22 cellular contexts compared by ENCODE assay signal in genomic region chr1:156644146-156644545, GRCh38. TPM values are rescaled to one million over a fixed set of nuclear protein-coding genes. Genes with fewer than 3 reads are reported as not detected.
DNase-seq lines count a peak whose midpoint lies in the region; ATAC-seq, FAIRE-seq and TF ChIP-seq lines count a peak whose summit lies in the region.
"Had no signal": no experiment of that assay in that cellular context is flagged by ENCODE, and none has a peak within 500 bp of the region (broad histone marks: within the 10 kb centered on the region; RNA-seq: fewer than 3 reads in every experiment).

No MANE protein-coding gene starts in this region.

- no peak overlapping the region for H3K9ac ChIP-seq in HepG2 (ENCODE audit: insufficient read depth, low read depth, low read length)

- TF ChIP-seq EP300 in HepG2 (IDR thresholded peaks at IDR 0.05; ENCODE audit: low read depth in 2 of 2, low read length in 2 of 2) (no peak), HepG2 (CRISPR knock-in tag; IDR thresholded peaks at IDR 0.05; ENCODE audit: borderline replicate concordance) (no peak)

- POLR2A ChIA-PET in HepG2 (lab: Yijun Ruan, JAX): no interaction called here

- DNase-seq in HepG2 (ENCODE audit: low spot score): no peak
- no peak for DNase-seq in right lobe of liver
- DNase-seq in T-helper 17 cell: no peak
- DNase-seq in dorsolateral prefrontal cortex: no peak
- no peak for DNase-seq in stimulated activated effector memory CD8-positive, alpha-beta T cell treated with anti-CD3 and anti-CD28 coated beads, Interleukin-12 subunit alpha, Interleukin-12 subunit beta, amount 100 ng/mL, for 72 hours (ENCODE audit: low spot score in 2 of 2)
- no peak for DNase-seq in hepatocyte (ENCODE audit: low spot score)
- DNase-seq: BE2C, Caco-2, GOT3, MG63, NCI-H1417, NCI-H1694 treated with DMSO at 0.1 percent for 48 hours, NCI-H2081 treated with DMSO at 0.1 percent for 48 hours, NCI-H446, NCI-H526, Right ventricle myocardium superior had no signal

- no peak for FAIRE-seq in HepG2 (lab: Jason Lieb, UNC)
- FAIRE-seq: A549 had no signal

- CTCF ChIA-PET in HepG2 (lab: Yijun Ruan, JAX; ENCODE audit: low intra/inter-chr PET ratio, low total read pairs): no interaction called here

- in situ Hi-C loops in HepG2 (cut with HindIII; ENCODE audit: extremely low pct_ligation_motif_present, low pct_unique_long_range_greater_than_20kb): no loop called here

- no peak overlapping the region for H3K27ac Mint-ChIP-seq in T-helper 17 cell
- no peak overlapping the region for H3K27ac Mint-ChIP-seq in stimulated activated effector memory CD8-positive, alpha-beta T cell treated with anti-CD3 and anti-CD28 coated beads, Interleukin-12 subunit alpha, Interleukin-12 subunit beta, amount 100 ng/mL, for 72 hours
- H3K27ac Mint-ChIP-seq: CD4-positive, alpha-beta T cell had no signal

- H3K4me3 Mint-ChIP-seq in T-helper 17 cell: peak overlapping the region; percentile 3
- H3K4me3 Mint-ChIP-seq in stimulated activated effector memory CD8-positive, alpha-beta T cell treated with anti-CD3 and anti-CD28 coated beads, Interleukin-12 subunit alpha, Interleukin-12 subunit beta, amount 100 ng/mL, for 72 hours: peak overlapping the region; percentile 67

- H3K27me3 Mint-ChIP-seq in T-helper 17 cell: peaks cover 93% of the 10 kb centered on the region

- no TSS peak for BruUV-seq in HepG2 (replicated peaks; lab: Mats Ljungman, UMichigan)

- TF ChIP-seq POLR2A in HepG2 (IDR thresholded peaks at IDR 0.05; ENCODE audit: insufficient read depth in 1 of 2, low read depth in 2 of 2, low read length in 2 of 2): peak; percentile 1 to 18; a peak in 1 of 4 replicates
- no peak for TF ChIP-seq POLR2A in right lobe of liver (IDR thresholded peaks at IDR 0.05)

- H3K4me3 ChIP-seq in HepG2 (replicated peaks in 1 of 3; ENCODE audit: insufficient read depth in 1 of 3, low read depth in 2 of 3, low read length in 3 of 3) (no peak overlapping the region), right lobe of liver (no peak overlapping the region), dorsolateral prefrontal cortex (peak overlapping the region in 53 of 59 donors; percentile 4 to 84 (median 72)), hepatocyte (no peak overlapping the region)
- H3K4me3 ChIP-seq: A549, GM12878, MG63 had no signal

- peaks cover 28% of the 10 kb centered on the region for H3K4me1 Mint-ChIP-seq in T-helper 17 cell
- H3K4me1 Mint-ChIP-seq in stimulated activated effector memory CD8-positive, alpha-beta T cell treated with anti-CD3 and anti-CD28 coated beads, Interleukin-12 subunit alpha, Interleukin-12 subunit beta, amount 100 ng/mL, for 72 hours: peaks cover 43% of the 10 kb centered on the region

- peaks cover 12% of the 10 kb centered on the region for H3K36me3 Mint-ChIP-seq in T-helper 17 cell (ENCODE audit: low read depth)
- peaks cover 12% of the 10 kb centered on the region for H3K36me3 Mint-ChIP-seq in stimulated activated effector memory CD8-positive, alpha-beta T cell treated with anti-CD3 and anti-CD28 coated beads, Interleukin-12 subunit alpha, Interleukin-12 subunit beta, amount 100 ng/mL, for 72 hours

- H3K4me2 ChIP-seq in HepG2 (ENCODE audit: low read depth, low read length) (no peak overlapping the region), hepatocyte (no peak overlapping the region)
- H3K4me2 ChIP-seq: A549 had no signal

- no peaks in the 10 kb centered on the region for H3K9me2 ChIP-seq in hepatocyte (replicated peaks; ENCODE audit: insufficient read depth)

- H3K4me1 ChIP-seq in HepG2 (ENCODE audit: insufficient read depth, low read length) (peaks cover 10% of the 10 kb centered on the region), right lobe of liver (peaks cover 0 to 5% (median 0%) of the 10 kb centered on the region in 4 donors), hepatocyte (ENCODE audit: insufficient read depth) (peaks cover 7% of the 10 kb centered on the region)
- H3K4me1 ChIP-seq: A549, Caco-2 had no signal

- H3K27ac ChIP-seq in HepG2 (ENCODE audit: extremely low read length, insufficient read depth, low read length): no peak overlapping the region
- H3K27ac ChIP-seq in right lobe of liver: no peak overlapping the region
- peak overlapping the region in 46 of 59 donors; percentile 3 to 95 (median 60) for H3K27ac ChIP-seq in dorsolateral prefrontal cortex
- no peak overlapping the region for H3K27ac ChIP-seq in hepatocyte
- H3K27ac ChIP-seq: A549 had no signal

- ATAC-seq in HepG2 (no peak), right lobe of liver (no peak), T-helper 17 cell (no peak), GM21526 (IDR thresholded peaks at IDR 0.05; ENCODE audit: low FRiP score, unreplicated experiment) (no peak), GM19351 (IDR thresholded peaks at IDR 0.05; ENCODE audit: unreplicated experiment) (no peak)
- peak; percentile 2 for ATAC-seq in stimulated activated effector memory CD8-positive, alpha-beta T cell treated with anti-CD3 and anti-CD28 coated beads, Interleukin-12 subunit alpha, Interleukin-12 subunit beta, amount 100 ng/mL, for 72 hours
- ATAC-seq: A549 had no signal

- H3K79me2 ChIP-seq in HepG2 (ENCODE audit: insufficient read depth, low read length) (no peaks in the 10 kb centered on the region), hepatocyte (no peaks in the 10 kb centered on the region)

- no peaks in the 10 kb centered on the region for H3K9me3 Mint-ChIP-seq in stimulated activated effector memory CD8-positive, alpha-beta T cell treated with anti-CD3 and anti-CD28 coated beads, Interleukin-12 subunit alpha, Interleukin-12 subunit beta, amount 100 ng/mL, for 72 hours
- H3K9me3 Mint-ChIP-seq: CD4-positive, alpha-beta T cell had no signal

- H3K9me3 ChIP-seq in HepG2 (ENCODE audit: low read length) (no peaks in the 10 kb centered on the region), right lobe of liver (no peaks in the 10 kb centered on the region), T-helper 17 cell (ENCODE audit: control insufficient read depth, low read length, poor library complexity, severe bottlenecking) (no peaks in the 10 kb centered on the region), hepatocyte (ENCODE audit: low read depth) (no peaks in the 10 kb centered on the region)
- H3K9me3 ChIP-seq: A549, BE2C, Caco-2, MG63 had no signal

- H3K27me3 ChIP-seq in HepG2 (ENCODE audit: control insufficient read depth in 1 of 2, insufficient read depth in 2 of 2, low read length in 2 of 2): no peaks in the 10 kb centered on the region; a peak in 1 of 5 replicates
- H3K27me3 ChIP-seq in right lobe of liver: no peaks in the 10 kb centered on the region
- H3K27me3 ChIP-seq in dorsolateral prefrontal cortex: peaks cover 0 to 5% (median 0%) of the 10 kb centered on the region in 45 donors
- H3K27me3 ChIP-seq in hepatocyte: peaks cover 94% of the 10 kb centered on the region
- H3K27me3 ChIP-seq: BE2C had no signal

- H3K36me3 ChIP-seq in HepG2 (replicated peaks in 1 of 2; ENCODE audit: control insufficient read depth in 1 of 2, insufficient read depth in 2 of 2, low read length in 2 of 2): peaks cover 0 to 8% of the 10 kb centered on the region in 2 experiments; a peak in 2 of 5 replicates
- no peaks in the 10 kb centered on the region for H3K36me3 ChIP-seq in right lobe of liver
- no peaks in the 10 kb centered on the region for H3K36me3 ChIP-seq in hepatocyte (replicated peaks; ENCODE audit: insufficient read depth, low read depth)
- H3K36me3 ChIP-seq: BE2C, MG63 had no signal

- no peak overlapping the region for H2AFZ ChIP-seq in HepG2 (ENCODE audit: low read length)
- no peak overlapping the region for H2AFZ ChIP-seq in hepatocyte

- WGBS in HepG2 (ENCODE audit: low lambda C conversion rate): 100% methylated on average over 2 of the region's 3 CpGs
- no CpG with 5 or more reads among the region's 3 CpGs for WGBS in right lobe of liver (ENCODE audit: insufficient coverage, low coverage, low lambda C conversion rate, missing lambda C conversion rate)
- 89% methylated on average over 3 of the region's 3 CpGs for WGBS in hepatocyte (ENCODE audit: low lambda C conversion rate, missing lambda C conversion rate)

- no peak for TF ChIP-seq RAD21 in HepG2 (CRISPR knock-in tag; IDR thresholded peaks at IDR 0.05)

- intact Hi-C loops in HepG2 (cut with micrococcal nuclease; ENCODE audit: unreplicated experiment): no loop called here
- intact Hi-C loops in right lobe of liver (cut with DNase I): no loop called here
- intact Hi-C loops in dorsolateral prefrontal cortex (cut with DNase I): no loop called here

- H4K20me1 ChIP-seq in HepG2 (ENCODE audit: insufficient read depth, low read length) (peaks cover 43% of the 10 kb centered on the region), hepatocyte (ENCODE audit: insufficient read depth, poor library complexity, severe bottlenecking) (no peaks in the 10 kb centered on the region)

- no peak for TF ChIP-seq CTCF in HepG2 (CRISPR knock-in tag; IDR thresholded peaks at IDR 0.05)
- no peak for TF ChIP-seq CTCF in right lobe of liver (IDR thresholded peaks at IDR 0.05)
- TF ChIP-seq CTCF in dorsolateral prefrontal cortex (IDR thresholded peaks at IDR 0.05 in 54 of 56, conservative IDR thresholded peaks at IDR 0.05 in 2 of 56; ENCODE audit: low read depth in 1 of 56, partially characterized antibody in 56 of 56): no peak
- no peak for TF ChIP-seq CTCF in hepatocyte (IDR thresholded peaks at IDR 0.05; ENCODE audit: poor library complexity)

RNA-seq across cellular contexts. Expression of gene BCAN, which starts 2.2 kb away (rescaled TPM):
- not detected in 2 replicates for total RNA-seq in HepG2 (2016; rRNA removed; fragmentation: Illumina TruSeq; extraction: Trizol)
- total RNA-seq in HepG2 (2016; cell fraction: cytosol; rRNA removed; fragmentation: Illumina TruSeq; extraction: Trizol; ENCODE audit: low read depth): not detected in 2 replicates
- total RNA-seq in HepG2 (2016; cell fraction: insoluble cytoplasmic fraction; rRNA removed; fragmentation: Illumina TruSeq; extraction: Trizol): not detected in 2 replicates
- not detected in 2 replicates for total RNA-seq in HepG2 (2016; cell fraction: membrane; rRNA removed; fragmentation: Illumina TruSeq; extraction: Trizol)
- not detected in 2 replicates for total RNA-seq in HepG2 (2016; cell fraction: nucleus; rRNA removed; fragmentation: Illumina TruSeq; extraction: Trizol)
- polyA plus RNA-seq in HepG2 (2011; rRNA removed): not detected in 2 replicates
- polyA plus RNA-seq in HepG2 (2011; cell fraction: cytosol; rRNA removed): not detected in 2 replicates
- 0.24 TPM in 1 of 2 replicates, not detected in the other for polyA plus RNA-seq in HepG2 (2011; cell fraction: nucleus; rRNA removed)
- 0.21 TPM in 2 replicates for polyA plus RNA-seq in HepG2 (2012)
- not detected in 2 replicates for polyA plus RNA-seq in HepG2 (2016; cell fraction: cytosol; fragmentation: Illumina TruSeq; extraction: Trizol; ENCODE audit: low read depth)
- polyA plus RNA-seq in HepG2 (2016; cell fraction: insoluble cytoplasmic fraction; fragmentation: Illumina TruSeq; extraction: Trizol; ENCODE audit: low read depth): not detected in 2 replicates
- polyA plus RNA-seq in HepG2 (2016; cell fraction: membrane; fragmentation: Illumina TruSeq; extraction: Trizol; ENCODE audit: low read depth): not detected in 2 replicates
- polyA plus RNA-seq in HepG2 (2016; cell fraction: nucleus; fragmentation: Illumina TruSeq; extraction: Trizol; ENCODE audit: insufficient read depth, low read depth): not detected in 2 replicates
- polyA minus RNA-seq in HepG2 (2011; rRNA and poly(A)+ RNA removed; ENCODE audit: low replicate concordance): not detected in 2 replicates
- not detected in 2 replicates for polyA minus RNA-seq in HepG2 (2011; cell fraction: cytosol; rRNA and poly(A)+ RNA removed)
- polyA minus RNA-seq in HepG2 (2011; cell fraction: nucleus; rRNA and poly(A)+ RNA removed): not detected in 2 replicates
- total RNA-seq in right lobe of liver: not detected
- total RNA-seq in T-helper 17 cell: not detected
- 100 to 1,000 TPM in 103 of 120 experiments, 10 to 100 TPM in 17; 56.3 to 240 (median 123) TPM for total RNA-seq in dorsolateral prefrontal cortex
- 0.03 and 0.84 TPM in 2 replicates for total RNA-seq in hepatocyte
- not detected in 2 replicates for polyA plus RNA-seq in hepatocyte
- total RNA-seq: Caco-2; CD4-positive, alpha-beta T cell had no signal
- polyA plus RNA-seq: A549 had no signal

RNA-seq across cellular contexts. Expression of gene HAPLN2, which starts 24.9 kb away (rescaled TPM):
- total RNA-seq in HepG2 (2016; rRNA removed; fragmentation: Illumina TruSeq; extraction: Trizol) (not detected in 2 replicates), right lobe of liver (not detected), T-helper 17 cell (under 1 TPM in 1 of 2 donors, not detected in 1; 0.35 TPM), dorsolateral prefrontal cortex (100 to 1,000 TPM in 85 of 120 experiments, 10 to 100 TPM in 35; 30.2 to 650 (median 143) TPM), hepatocyte (not detected in 2 replicates)
- not detected in 2 replicates for total RNA-seq in HepG2 (2016; cell fraction: cytosol; rRNA removed; fragmentation: Illumina TruSeq; extraction: Trizol; ENCODE audit: low read depth)
- not detected in 2 replicates for total RNA-seq in HepG2 (2016; cell fraction: insoluble cytoplasmic fraction; rRNA removed; fragmentation: Illumina TruSeq; extraction: Trizol)
- total RNA-seq in HepG2 (2016; cell fraction: membrane; rRNA removed; fragmentation: Illumina TruSeq; extraction: Trizol): not detected in 2 replicates
- not detected in 2 replicates for total RNA-seq in HepG2 (2016; cell fraction: nucleus; rRNA removed; fragmentation: Illumina TruSeq; extraction: Trizol)
- polyA plus RNA-seq in HepG2 (2011; rRNA removed) (0.09 TPM in 1 of 2 replicates, not detected in the other), hepatocyte (not detected in 2 replicates)
- polyA plus RNA-seq in HepG2 (2011; cell fraction: cytosol; rRNA removed): not detected in 2 replicates
- 0.40 and 0.62 TPM in 2 replicates for polyA plus RNA-seq in HepG2 (2011; cell fraction: nucleus; rRNA removed)
- 0.19 TPM in 1 of 2 replicates, not detected in the other for polyA plus RNA-seq in HepG2 (2012)
- not detected in 2 replicates for polyA plus RNA-seq in HepG2 (2016; cell fraction: cytosol; fragmentation: Illumina TruSeq; extraction: Trizol; ENCODE audit: low read depth)
- polyA plus RNA-seq in HepG2 (2016; cell fraction: insoluble cytoplasmic fraction; fragmentation: Illumina TruSeq; extraction: Trizol; ENCODE audit: low read depth): not detected in 2 replicates
- polyA plus RNA-seq in HepG2 (2016; cell fraction: membrane; fragmentation: Illumina TruSeq; extraction: Trizol; ENCODE audit: low read depth): not detected in 2 replicates
- not detected in 2 replicates for polyA plus RNA-seq in HepG2 (2016; cell fraction: nucleus; fragmentation: Illumina TruSeq; extraction: Trizol; ENCODE audit: insufficient read depth, low read depth)
- not detected in 2 replicates for polyA minus RNA-seq in HepG2 (2011; rRNA and poly(A)+ RNA removed; ENCODE audit: low replicate concordance)
- polyA minus RNA-seq in HepG2 (2011; cell fraction: cytosol; rRNA and poly(A)+ RNA removed): not detected in 2 replicates
- not detected in 2 replicates for polyA minus RNA-seq in HepG2 (2011; cell fraction: nucleus; rRNA and poly(A)+ RNA removed)
- total RNA-seq: Caco-2, GM12878, SK-MEL-5 had no signal

RNA-seq across cellular contexts. Expression of gene NES, which starts 33.1 kb away (rescaled TPM):
- 12.7 and 16.6 TPM in 2 replicates for total RNA-seq in HepG2 (2016; rRNA removed; fragmentation: Illumina TruSeq; extraction: Trizol)
- total RNA-seq in HepG2 (2016; cell fraction: cytosol; rRNA removed; fragmentation: Illumina TruSeq; extraction: Trizol; ENCODE audit: low read depth): 0.30 and 0.53 TPM in 2 replicates
- 9.1 and 18.2 TPM in 2 replicates for total RNA-seq in HepG2 (2016; cell fraction: insoluble cytoplasmic fraction; rRNA removed; fragmentation: Illumina TruSeq; extraction: Trizol)
- total RNA-seq in HepG2 (2016; cell fraction: membrane; rRNA removed; fragmentation: Illumina TruSeq; extraction: Trizol): 1.4 and 1.5 TPM in 2 replicates
- total RNA-seq in HepG2 (2016; cell fraction: nucleus; rRNA removed; fragmentation: Illumina TruSeq; extraction: Trizol): 11.7 and 13.1 TPM in 2 replicates
- polyA plus RNA-seq in HepG2 (2011; rRNA removed): 1.7 and 2.5 TPM in 2 replicates
- 1.1 and 1.2 TPM in 2 replicates for polyA plus RNA-seq in HepG2 (2011; cell fraction: cytosol; rRNA removed)
- 9.3 and 9.7 TPM in 2 replicates for polyA plus RNA-seq in HepG2 (2011; cell fraction: nucleus; rRNA removed)
- polyA plus RNA-seq in HepG2 (2012): 3.5 and 3.6 TPM in 2 replicates
- polyA plus RNA-seq in HepG2 (2016; cell fraction: cytosol; fragmentation: Illumina TruSeq; extraction: Trizol; ENCODE audit: low read depth): 0.32 and 0.38 TPM in 2 replicates
- polyA plus RNA-seq in HepG2 (2016; cell fraction: insoluble cytoplasmic fraction; fragmentation: Illumina TruSeq; extraction: Trizol; ENCODE audit: low read depth): 8.6 and 10.8 TPM in 2 replicates
- polyA plus RNA-seq in HepG2 (2016; cell fraction: membrane; fragmentation: Illumina TruSeq; extraction: Trizol; ENCODE audit: low read depth): 0.46 and 0.93 TPM in 2 replicates
- 27.3 and 27.7 TPM in 2 replicates for polyA plus RNA-seq in HepG2 (2016; cell fraction: nucleus; fragmentation: Illumina TruSeq; extraction: Trizol; ENCODE audit: insufficient read depth, low read depth)
- polyA minus RNA-seq in HepG2 (2011; rRNA and poly(A)+ RNA removed; ENCODE audit: low replicate concordance): 0.91 and 2.7 TPM in 2 replicates
- 2.4 and 2.5 TPM in 2 replicates for polyA minus RNA-seq in HepG2 (2011; cell fraction: cytosol; rRNA and poly(A)+ RNA removed)
- 1.5 and 1.7 TPM in 2 replicates for polyA minus RNA-seq in HepG2 (2011; cell fraction: nucleus; rRNA and poly(A)+ RNA removed)
- 1 to 10 TPM; 1.1 to 7.5 (median 2.6) TPM for total RNA-seq in right lobe of liver
- not detected for total RNA-seq in T-helper 17 cell
- 10 to 100 TPM in 116 of 120 experiments, 1 to 10 TPM in 4; 6.0 to 31.4 (median 15.6) TPM for total RNA-seq in dorsolateral prefrontal cortex
- total RNA-seq in hepatocyte: 7.9 and 13.8 TPM in 2 replicates
- polyA plus RNA-seq in hepatocyte: 3.6 and 4.8 TPM in 2 replicates
- total RNA-seq: CD4-positive, alpha-beta T cell had no signal

RNA-seq across cellular contexts. Expression of gene GPATCH4, which starts 42.9 kb away (rescaled TPM):
- total RNA-seq in HepG2 (2016; rRNA removed; fragmentation: Illumina TruSeq; extraction: Trizol) (37.9 and 43.4 TPM in 2 replicates), right lobe of liver (10 to 100 TPM in 4 of 6 experiments, 1 to 10 TPM in 2; 7.0 to 25.3 (median 12.4) TPM), T-helper 17 cell (10 to 100 TPM; 39.2 to 39.6 TPM), dorsolateral prefrontal cortex (10 to 100 TPM; 15.8 to 40.9 (median 28.2) TPM), hepatocyte (5.6 and 17.4 TPM in 2 replicates)
- total RNA-seq in HepG2 (2016; cell fraction: cytosol; rRNA removed; fragmentation: Illumina TruSeq; extraction: Trizol; ENCODE audit: low read depth): 7.3 and 7.7 TPM in 2 replicates
- 37.1 and 46.1 TPM in 2 replicates for total RNA-seq in HepG2 (2016; cell fraction: insoluble cytoplasmic fraction; rRNA removed; fragmentation: Illumina TruSeq; extraction: Trizol)
- total RNA-seq in HepG2 (2016; cell fraction: membrane; rRNA removed; fragmentation: Illumina TruSeq; extraction: Trizol): 22.7 and 24.7 TPM in 2 replicates
- total RNA-seq in HepG2 (2016; cell fraction: nucleus; rRNA removed; fragmentation: Illumina TruSeq; extraction: Trizol): 36.6 and 38.1 TPM in 2 replicates
- polyA plus RNA-seq in HepG2 (2011; rRNA removed) (19.2 and 20.0 TPM in 2 replicates), hepatocyte (28.3 and 28.6 TPM in 2 replicates)
- 13.1 and 21.0 TPM in 2 replicates for polyA plus RNA-seq in HepG2 (2011; cell fraction: cytosol; rRNA removed)
- 13.5 and 17.3 TPM in 2 replicates for polyA plus RNA-seq in HepG2 (2011; cell fraction: nucleus; rRNA removed)
- 26.6 and 33.5 TPM in 2 replicates for polyA plus RNA-seq in HepG2 (2012)
- polyA plus RNA-seq in HepG2 (2016; cell fraction: cytosol; fragmentation: Illumina TruSeq; extraction: Trizol; ENCODE audit: low read depth): 11.1 and 11.2 TPM in 2 replicates
- polyA plus RNA-seq in HepG2 (2016; cell fraction: insoluble cytoplasmic fraction; fragmentation: Illumina TruSeq; extraction: Trizol; ENCODE audit: low read depth): 79.1 and 79.7 TPM in 2 replicates
- polyA plus RNA-seq in HepG2 (2016; cell fraction: membrane; fragmentation: Illumina TruSeq; extraction: Trizol; ENCODE audit: low read depth): 22.9 and 25.6 TPM in 2 replicates
- polyA plus RNA-seq in HepG2 (2016; cell fraction: nucleus; fragmentation: Illumina TruSeq; extraction: Trizol; ENCODE audit: insufficient read depth, low read depth): 59.3 and 65.1 TPM in 2 replicates
- polyA minus RNA-seq in HepG2 (2011; rRNA and poly(A)+ RNA removed; ENCODE audit: low replicate concordance): 24.3 and 141 TPM in 2 replicates
- polyA minus RNA-seq in HepG2 (2011; cell fraction: cytosol; rRNA and poly(A)+ RNA removed): 9.7 and 9.9 TPM in 2 replicates
- 46.1 and 51.0 TPM in 2 replicates for polyA minus RNA-seq in HepG2 (2011; cell fraction: nucleus; rRNA and poly(A)+ RNA removed)

RNA-seq across cellular contexts. Expression of gene NAXE, which starts 52.6 kb away (rescaled TPM):
- total RNA-seq in HepG2 (2016; rRNA removed; fragmentation: Illumina TruSeq; extraction: Trizol) (37.9 and 59.4 TPM in 2 replicates), right lobe of liver (10 to 100 TPM; 37.7 to 72.3 (median 49.4) TPM), T-helper 17 cell (10 to 100 TPM; 27.5 to 32.0 TPM), dorsolateral prefrontal cortex (100 to 1,000 TPM in 16 of 120 experiments, 10 to 100 TPM in 104; 61.2 to 124 (median 88.4) TPM), hepatocyte (94.2 and 117 TPM in 2 replicates)
- 69.0 and 80.5 TPM in 2 replicates for total RNA-seq in HepG2 (2016; cell fraction: cytosol; rRNA removed; fragmentation: Illumina TruSeq; extraction: Trizol; ENCODE audit: low read depth)
- total RNA-seq in HepG2 (2016; cell fraction: insoluble cytoplasmic fraction; rRNA removed; fragmentation: Illumina TruSeq; extraction: Trizol): 32.9 and 62.3 TPM in 2 replicates
- total RNA-seq in HepG2 (2016; cell fraction: membrane; rRNA removed; fragmentation: Illumina TruSeq; extraction: Trizol): 57.8 and 70.5 TPM in 2 replicates
- 36.6 and 46.8 TPM in 2 replicates for total RNA-seq in HepG2 (2016; cell fraction: nucleus; rRNA removed; fragmentation: Illumina TruSeq; extraction: Trizol)
- polyA plus RNA-seq in HepG2 (2011; rRNA removed) (35.0 and 39.4 TPM in 2 replicates), hepatocyte (198 and 218 TPM in 2 replicates)
- polyA plus RNA-seq in HepG2 (2011; cell fraction: cytosol; rRNA removed): 44.6 and 54.4 TPM in 2 replicates
- polyA plus RNA-seq in HepG2 (2011; cell fraction: nucleus; rRNA removed): 28.8 and 37.7 TPM in 2 replicates
- 37.1 and 42.0 TPM in 2 replicates for polyA plus RNA-seq in HepG2 (2012)
- polyA plus RNA-seq in HepG2 (2016; cell fraction: cytosol; fragmentation: Illumina TruSeq; extraction: Trizol; ENCODE audit: low read depth): 109 and 132 TPM in 2 replicates
- 38.4 and 48.9 TPM in 2 replicates for polyA plus RNA-seq in HepG2 (2016; cell fraction: insoluble cytoplasmic fraction; fragmentation: Illumina TruSeq; extraction: Trizol; ENCODE audit: low read depth)
- polyA plus RNA-seq in HepG2 (2016; cell fraction: membrane; fragmentation: Illumina TruSeq; extraction: Trizol; ENCODE audit: low read depth): 78.1 and 86.6 TPM in 2 replicates
- 64.6 and 71.1 TPM in 2 replicates for polyA plus RNA-seq in HepG2 (2016; cell fraction: nucleus; fragmentation: Illumina TruSeq; extraction: Trizol; ENCODE audit: insufficient read depth, low read depth)
- 43.3 and 215 TPM in 2 replicates for polyA minus RNA-seq in HepG2 (2011; rRNA and poly(A)+ RNA removed; ENCODE audit: low replicate concordance)
- 15.2 and 16.5 TPM in 2 replicates for polyA minus RNA-seq in HepG2 (2011; cell fraction: cytosol; rRNA and poly(A)+ RNA removed)
- polyA minus RNA-seq in HepG2 (2011; cell fraction: nucleus; rRNA and poly(A)+ RNA removed): 15.8 and 22.0 TPM in 2 replicates

Comparison
In these comparisons a context has a peak if more than half of its experiments do, and no peak if none do; other contexts are left out.
1. H3K27ac ChIP-seq: peak in dorsolateral prefrontal cortex (46 of 59); none in HepG2 (single experiment), right lobe of liver (0 of 3) and hepatocyte (single experiment).
2. H3K4me3 ChIP-seq: peak in dorsolateral prefrontal cortex (53 of 59); none in HepG2 (0 of 3), right lobe of liver (0 of 3) and hepatocyte (single experiment).
3. RNA of gene BCAN, which starts 2.2 kb away (total RNA-seq): 56.3 to 240 TPM in dorsolateral prefrontal cortex; 0.03 to 0.84 TPM in hepatocyte, not detected in HepG2, not detected in right lobe of liver and not detected in T-helper 17 cell; every median in the first group is over 10 times any median in the second.
4. RNA of gene HAPLN2, which starts 24.9 kb away (total RNA-seq): 30.2 to 650 TPM in dorsolateral prefrontal cortex; 0.35 TPM in T-helper 17 cell, not detected in HepG2, not detected in right lobe of liver and not detected in hepatocyte; every median in the first group is over 10 times any median in the second.